In the genomic region with DNA sequence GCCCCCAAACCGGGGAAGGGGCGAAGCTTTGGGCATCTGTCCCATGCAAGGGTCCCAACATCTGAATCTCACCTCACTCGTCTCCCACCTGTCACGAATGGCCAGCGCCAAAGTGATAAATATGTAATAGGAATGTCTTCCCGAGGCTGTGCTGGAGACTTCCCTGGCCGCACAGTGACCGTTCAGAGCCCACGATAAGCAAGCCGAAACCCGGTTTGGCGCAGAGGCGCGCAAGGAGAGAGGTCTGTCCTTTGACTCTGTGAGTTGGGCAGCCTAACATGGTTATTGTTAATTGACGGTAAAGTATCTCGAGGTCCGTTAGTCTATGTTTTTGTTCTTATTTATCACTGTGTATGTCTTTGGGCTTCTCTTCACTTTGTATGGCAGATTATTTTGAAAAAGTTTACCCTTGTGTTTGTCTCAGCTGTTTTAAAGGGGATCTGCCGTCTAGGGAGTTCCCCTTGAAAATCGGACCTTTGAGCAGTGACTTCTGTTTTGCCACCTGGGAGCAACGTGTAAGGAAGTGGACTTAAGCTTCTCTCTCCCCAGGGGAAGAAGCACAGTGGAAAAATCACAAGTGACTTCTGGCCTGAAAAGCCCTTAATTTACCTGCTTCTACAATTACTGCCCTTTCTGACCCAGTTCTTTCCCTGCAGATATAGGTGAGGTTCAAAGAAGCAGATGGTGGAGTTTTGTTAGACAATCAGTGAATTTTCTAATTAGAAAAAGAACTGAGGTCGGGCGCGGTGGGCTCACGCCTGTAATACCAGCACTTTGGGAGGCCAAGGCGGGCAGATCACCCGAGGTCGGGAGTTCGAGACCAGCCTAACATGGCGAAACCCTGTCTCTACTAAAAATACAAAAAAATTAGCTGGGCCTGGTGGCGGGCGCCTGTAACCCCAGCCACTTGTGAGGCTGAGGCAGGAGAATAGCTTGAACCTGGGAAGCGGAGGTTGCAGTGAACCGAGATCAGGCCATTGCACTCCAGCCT, we compare ENCODE assay signal across 8 cellular contexts. TPM values are rescaled to one million over a fixed set of nuclear protein-coding genes. Genes with fewer than 3 reads are reported as not detected.
DNase-seq lines count a peak whose midpoint lies in the region; FAIRE-seq and TF ChIP-seq lines count a peak whose summit lies in the region.

No MANE protein-coding gene starts in this region.

- H3K27me3 ChIP-seq in HUES48 (ENCODE audit: control insufficient read depth, insufficient read depth, low read length) (no peaks in the 10 kb centered on the region), hepatocyte (no peaks in the 10 kb centered on the region), skeletal muscle tissue (ENCODE audit: control insufficient read depth in 3 of 3, insufficient read depth in 3 of 3, low read length in 3 of 3) (no peaks in the 10 kb centered on the region)

- H3K36me3 ChIP-seq in HUES48 (ENCODE audit: control insufficient read depth, insufficient read depth, low read length) (peaks cover 18% of the 10 kb centered on the region), hepatocyte (replicated peaks; ENCODE audit: insufficient read depth, low read depth) (no peaks in the 10 kb centered on the region), skeletal muscle tissue (ENCODE audit: control insufficient read depth in 3 of 3, insufficient read depth in 3 of 3, low read length in 3 of 3) (peaks cover 18 to 23% (median 18%) of the 10 kb centered on the region in 3 donors)

- TF ChIP-seq CTCF in hepatocyte (IDR thresholded peaks at IDR 0.05; ENCODE audit: poor library complexity) = no peak

- peak overlapping the region; percentile 94 for H2AFZ ChIP-seq in hepatocyte

- H3K4me2 ChIP-seq in hepatocyte = peak overlapping the region; percentile 94

- H3K27ac ChIP-seq in HUES48 (ENCODE audit: low read depth, low read length) (peak overlapping the region; percentile 98), hepatocyte (peak overlapping the region; percentile 99), skeletal muscle tissue (ENCODE audit: low read depth, low read length) (peak overlapping the region; percentile 99)

- 37% methylated on average over 33 of the region's 33 CpGs for WGBS in hepatocyte (ENCODE audit: low lambda C conversion rate, missing lambda C conversion rate)

- peak overlapping the region; percentile 91 for H3K4me3 Mint-ChIP-seq in activated naive CD8-positive, alpha-beta T cell

- H3K9me2 ChIP-seq in hepatocyte (replicated peaks; ENCODE audit: insufficient read depth) = no peaks in the 10 kb centered on the region

- DNase-seq in COLO668 (lab: John Stamatoyannopoulos, UW; ENCODE audit: unreplicated experiment) = peak; percentile 56
- DNase-seq in GM19239 (ENCODE audit: insufficient read length, low spot score) = peak; percentile 52
- no peak for DNase-seq in hepatocyte (ENCODE audit: low spot score)
- DNase-seq in activated effector memory CD4-positive, alpha-beta T cell treated with anti-CD3 and anti-CD28 coated beads, Interleukin-2, amount 50 U/mL, for 16 hours = no peak
- no peak for DNase-seq in NCI-H187 treated with DMSO at 0.1 percent for 48 hours (lab: John Stamatoyannopoulos, UW)

- peak overlapping the region; percentile 96 for H3K9ac ChIP-seq in HUES48 (ENCODE audit: low read depth, low read length)
- peak overlapping the region; percentile 91 to 97 (median 96) for H3K9ac ChIP-seq in skeletal muscle tissue (ENCODE audit: low read depth in 1 of 3, low read length in 3 of 3)

- FAIRE-seq in GM19239 (lab: Jason Lieb, UNC) = peak; percentile 64

- H3K4me1 ChIP-seq in HUES48 (ENCODE audit: control insufficient read depth, insufficient read depth, low read length) (peaks cover 11% of the 10 kb centered on the region; the same call in 1 of the 2 replicates), hepatocyte (ENCODE audit: insufficient read depth) (peaks cover 13% of the 10 kb centered on the region), skeletal muscle tissue (ENCODE audit: control insufficient read depth in 3 of 3, insufficient read depth in 3 of 3, low read length in 3 of 3) (peaks cover 19 to 31% (median 26%) of the 10 kb centered on the region in 3 donors)

- peak overlapping the region; percentile 97 for H3K27ac Mint-ChIP-seq in activated naive CD8-positive, alpha-beta T cell

- H4K20me1 ChIP-seq in hepatocyte (ENCODE audit: insufficient read depth, poor library complexity, severe bottlenecking) = no peaks in the 10 kb centered on the region

- H3K36me3 Mint-ChIP-seq in activated naive CD8-positive, alpha-beta T cell = peaks cover 15% of the 10 kb centered on the region

- no peaks in the 10 kb centered on the region for H3K27me3 Mint-ChIP-seq in activated naive CD8-positive, alpha-beta T cell

- peaks cover 51% of the 10 kb centered on the region for H3K4me1 Mint-ChIP-seq in activated naive CD8-positive, alpha-beta T cell (ENCODE audit: low read depth)

- peaks cover 65% of the 10 kb centered on the region for H3K79me2 ChIP-seq in hepatocyte

- no peaks in the 10 kb centered on the region for H3K9me3 Mint-ChIP-seq in activated naive CD8-positive, alpha-beta T cell (ENCODE audit: low read depth)

- H3K4me3 ChIP-seq in HUES48 (ENCODE audit: low read depth, low read length) (peak overlapping the region; percentile 70), hepatocyte (peak overlapping the region; percentile 95), skeletal muscle tissue (ENCODE audit: low read length in 3 of 3) (peak overlapping the region; percentile 92 to 97 (median 95))

- H3K9me3 ChIP-seq in HUES48 (ENCODE audit: control insufficient read depth, insufficient read depth, low read length) (0 out of 2 replicates have a peak, but pooled peaks cover 2% of the 10 kb centered on the region), hepatocyte (ENCODE audit: low read depth) (no peaks in the 10 kb centered on the region), skeletal muscle tissue (ENCODE audit: control insufficient read depth in 3 of 3, low read length in 3 of 3) (no peaks in the 10 kb centered on the region)

RNA-seq across cellular contexts. Expression of gene TM9SF1, which starts 1.1 kb away (rescaled TPM):
- 68.1 and 75.4 TPM in 2 replicates for total RNA-seq in hepatocyte
- polyA plus RNA-seq in hepatocyte = 84.0 and 86.1 TPM in 2 replicates
- total RNA-seq in skeletal muscle tissue = 18.3 TPM

RNA-seq across cellular contexts. Expression of gene IPO4, which starts 7.8 kb away (rescaled TPM):
- total RNA-seq in hepatocyte (18.7 and 19.5 TPM in 2 replicates), skeletal muscle tissue (32.9 TPM)
- 19.0 and 26.4 TPM in 2 replicates for polyA plus RNA-seq in hepatocyte

RNA-seq across cellular contexts. Expression of gene TSSK4, which starts 9.1 kb away (rescaled TPM):
- 0.84 TPM in 1 of 2 replicates, not detected in the other for total RNA-seq in hepatocyte
- polyA plus RNA-seq in hepatocyte = 0.74 and 1.4 TPM in 2 replicates
- total RNA-seq in skeletal muscle tissue = 0.52 TPM

RNA-seq across cellular contexts. Expression of gene CHMP4A, which starts 16.9 kb away (rescaled TPM):
- total RNA-seq in hepatocyte (25.6 and 40.8 TPM in 2 replicates), skeletal muscle tissue (29.2 TPM)
- polyA plus RNA-seq in hepatocyte = 73.6 and 106 TPM in 2 replicates

RNA-seq across cellular contexts. Expression of gene MDP1, which starts 19.5 kb away (rescaled TPM):
- 8.0 and 12.2 TPM in 2 replicates for total RNA-seq in hepatocyte
- 16.1 and 20.9 TPM in 2 replicates for polyA plus RNA-seq in hepatocyte
- total RNA-seq in skeletal muscle tissue = 9.9 TPM

Comparison
In these comparisons a context has a peak if more than half of its experiments do, and no peak if none do; other contexts are left out.
1. DNase-seq: peak in COLO668 (single experiment) and GM19239 (single experiment); none in hepatocyte (single experiment), activated effector memory CD4-positive, alpha-beta T cell treated with anti-CD3 and anti-CD28 coated beads, Interleukin-2, amount 50 U/mL, for 16 hours (single experiment) and NCI-H187 treated with DMSO at 0.1 percent for 48 hours (single experiment).
2. Peak in every context shown above with its lines, with median percentiles within 50 percentile points of each other: H3K27ac ChIP-seq and H3K4me3 ChIP-seq.